ENCODE assay signal across 1 cellular context in the genomic region with DNA sequence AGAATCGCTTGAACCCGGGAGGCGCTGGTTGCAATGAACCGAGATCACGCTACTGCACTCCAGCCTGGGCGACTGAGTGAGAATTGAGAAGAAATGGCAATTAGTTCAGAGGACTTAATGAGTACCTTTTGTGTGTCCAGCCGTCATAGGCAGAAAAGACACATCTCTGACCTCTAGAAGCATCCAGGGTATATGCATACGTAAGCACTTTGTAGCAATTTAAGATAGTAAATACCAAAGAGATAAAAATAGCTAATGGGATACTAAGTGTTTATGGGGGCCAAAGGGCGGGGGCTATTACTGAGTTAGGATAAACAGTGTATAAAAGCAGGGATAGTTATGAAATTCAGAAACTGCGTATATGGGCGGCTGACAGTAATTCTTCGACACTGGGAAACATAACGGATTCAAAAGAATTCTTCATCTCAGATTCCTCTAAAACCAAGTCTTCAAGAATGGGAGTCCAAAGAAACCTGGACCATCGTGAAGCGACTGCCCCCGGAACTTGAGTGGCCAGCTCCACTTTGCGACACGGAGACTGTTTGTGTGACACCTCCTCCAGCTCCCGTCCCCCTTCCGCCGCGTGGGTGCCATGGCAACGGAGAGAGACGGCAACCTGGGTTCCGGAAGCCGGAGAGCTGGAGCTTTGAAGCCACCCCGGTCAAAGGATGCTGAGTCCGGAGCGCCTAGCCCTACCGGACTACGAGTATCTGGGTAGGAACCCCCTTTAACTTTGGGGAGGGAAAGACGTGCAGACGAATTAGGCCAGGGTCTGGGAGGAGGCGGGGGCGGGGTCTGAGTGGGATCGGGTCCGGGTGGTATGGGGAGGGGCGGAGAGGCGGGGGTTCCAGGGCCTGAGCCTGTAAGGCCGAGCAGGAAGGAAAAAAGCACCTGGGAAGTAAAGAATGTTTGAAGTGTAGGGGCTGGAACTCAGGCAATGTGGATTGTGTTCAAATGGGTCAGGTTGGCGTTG.
A peak's percentile ranks its signal among the peaks of the same experiment; 100 is the strongest.
TF ChIP-seq lines count a peak whose summit lies in the region.

A gene with protein sequence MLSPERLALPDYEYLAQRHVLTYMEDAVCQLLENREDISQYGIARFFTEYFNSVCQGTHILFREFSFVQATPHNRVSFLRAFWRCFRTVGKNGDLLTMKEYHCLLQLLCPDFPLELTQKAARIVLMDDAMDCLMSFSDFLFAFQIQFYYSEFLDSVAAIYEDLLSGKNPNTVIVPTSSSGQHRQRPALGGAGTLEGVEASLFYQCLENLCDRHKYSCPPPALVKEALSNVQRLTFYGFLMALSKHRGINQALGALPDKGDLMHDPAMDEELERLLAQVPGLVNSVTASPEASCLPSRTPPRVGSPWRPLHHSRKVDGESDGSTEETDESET (plus strand): TSS at position 624 of the 973 bp plus-strand sequence. CDS start 45 bp downstream, at position 669.

TF ChIP-seq in H1, 55 proteins besides CTCF, POLR2A, EP300 and RAD21:
- TF ChIP-seq SUZ12 (IDR thresholded peaks at IDR 0.05; ENCODE audit: low read length) (no peak), SP4 (IDR thresholded peaks at IDR 0.05; ENCODE audit: low read length) (peak; percentile 69; the same call in 1 of the 2 replicates), GABPA (IDR thresholded peaks at IDR 0.05; ENCODE audit: borderline replicate concordance, insufficient read depth, low read length) (peak; percentile 96), KDM4A (IDR thresholded peaks at IDR 0.05; ENCODE audit: low read depth, low read length, severe bottlenecking) (no peak), RFX5 (IDR thresholded peaks at IDR 0.05; ENCODE audit: borderline replicate concordance, low read depth, low read length) (no peak), SIN3A (conservative IDR thresholded peaks at IDR 0.05 in 1 of 2, IDR thresholded peaks at IDR 0.05 in 1 of 2; ENCODE audit: low read depth in 1 of 2, low read length in 2 of 2) (peak; percentile 65 to 92; a peak in 3 of 4 replicates), EGR1 (IDR thresholded peaks at IDR 0.05; ENCODE audit: borderline replicate concordance, low read depth, low read length) (0 out of 2 replicates have a peak, but pooled peaks have one; percentile 14), KDM1A (IDR thresholded peaks at IDR 0.05; ENCODE audit: borderline replicate concordance, low read length) (no peak), SP1 (IDR thresholded peaks at IDR 0.05; ENCODE audit: low read depth, low read length) (peak; percentile 45; the same call in 1 of the 2 replicates), ASH2L (IDR thresholded peaks at IDR 0.05; ENCODE audit: low read length) (peak; percentile 72), TAF1 (IDR thresholded peaks at IDR 0.05; ENCODE audit: low read depth, low read length) (peak; percentile 80), CTBP2 (IDR thresholded peaks at IDR 0.05; ENCODE audit: borderline replicate concordance, insufficient read depth, insufficient read length, low read length) (peak; percentile 29), BRCA1 (IDR thresholded peaks at IDR 0.05; ENCODE audit: low read depth, low read length) (no peak), KDM5A (IDR thresholded peaks at IDR 0.05; ENCODE audit: low read length) (peak; percentile 64; the same call in 1 of the 2 replicates), SRF (IDR thresholded peaks at IDR 0.05; ENCODE audit: low read depth, low read length) (0 out of 2 replicates have a peak, but pooled peaks have one; percentile 39), TEAD4 (IDR thresholded peaks at IDR 0.05; ENCODE audit: low read depth, low read length) (0 out of 2 replicates have a peak, but pooled peaks have one; percentile 20), TBP (IDR thresholded peaks at IDR 0.05; ENCODE audit: low read depth, low read length) (peak; percentile 45; the same call in 1 of the 2 replicates), CREB1 (IDR thresholded peaks at IDR 0.05) (peak; percentile 62; the same call in 1 of the 2 replicates), YY1 (IDR thresholded peaks at IDR 0.05; ENCODE audit: low read depth, low read length) (peak; percentile 65; the same call in 1 of the 2 replicates)
- TF ChIP-seq, protein P1, sequence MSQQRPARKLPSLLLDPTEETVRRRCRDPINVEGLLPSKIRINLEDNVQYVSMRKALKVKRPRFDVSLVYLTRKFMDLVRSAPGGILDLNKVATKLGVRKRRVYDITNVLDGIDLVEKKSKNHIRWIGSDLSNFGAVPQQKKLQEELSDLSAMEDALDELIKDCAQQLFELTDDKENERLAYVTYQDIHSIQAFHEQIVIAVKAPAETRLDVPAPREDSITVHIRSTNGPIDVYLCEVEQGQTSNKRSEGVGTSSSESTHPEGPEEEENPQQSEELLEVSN (IDR thresholded peaks at IDR 0.05), result 0 out of 2 replicates have a peak, but pooled peaks have one; percentile 34
